ENCODE assay signal across 18 cellular contexts in genomic region chr10:70223728-70224127, GRCh38.
"Had no signal": no experiment of that assay in that cellular context is flagged by ENCODE, and none has a peak within 500 bp of the region (broad histone marks: within the 10 kb centered on the region; RNA-seq: fewer than 3 reads in every experiment).

No MANE protein-coding gene starts in this region.

- H3K27me3 Mint-ChIP-seq: activated CD4-positive, alpha-beta T cell treated with anti-CD3 and anti-CD28 coated beads, Interleukin-2, amount 10 ng/mL, durations not matched to agents 24 days and 14 days; activated T-helper 17 cell treated with anti-CD3 and anti-CD28 coated beads, Interleukin-2, amount 50 U/mL, for 72 hours; progenitor cell of endocrine pancreas had no signal

- H3K9me3 Mint-ChIP-seq: activated CD4-positive, alpha-beta T cell treated with anti-CD3 and anti-CD28 coated beads, Interleukin-2, amount 10 ng/mL, durations not matched to agents 24 days and 14 days; activated naive CD4-positive, alpha-beta T cell treated with anti-CD3 and anti-CD28 coated beads for 36 hours; activated T-helper 17 cell treated with anti-CD3 and anti-CD28 coated beads, Interleukin-2, amount 50 U/mL, for 72 hours; nephron progenitor cell; T-helper 1 cell treated with Interleukin-12 subunit alpha and Interleukin-12 subunit beta and Interleukin-4 antibody, amounts not matched to agents 30 μg/mL and 1 μg/mL, for 36 hours; WTC11 had no signal

- H3K27ac Mint-ChIP-seq: activated CD4-positive, alpha-beta T cell treated with anti-CD3 and anti-CD28 coated beads, Interleukin-2, amount 10 ng/mL, durations not matched to agents 24 days and 14 days; activated naive CD4-positive, alpha-beta T cell treated with anti-CD3 and anti-CD28 coated beads for 36 hours; activated T-helper 17 cell treated with anti-CD3 and anti-CD28 coated beads, Interleukin-2, amount 50 U/mL, for 72 hours; nephron progenitor cell; progenitor cell of endocrine pancreas; T-helper 1 cell treated with Interleukin-12 subunit alpha and Interleukin-12 subunit beta and Interleukin-4 antibody, amounts not matched to agents 30 μg/mL and 1 μg/mL, for 36 hours; WTC11 had no signal

- DNase-seq: activated CD4-positive, alpha-beta T cell treated with anti-CD3 and anti-CD28 coated beads, Interleukin-2, amount 10 ng/mL, durations not matched to agents 24 days and 14 days; activated naive CD4-positive, alpha-beta T cell treated with anti-CD3 and anti-CD28 coated beads for 36 hours; foreskin melanocyte; heart left ventricle; left cardiac atrium; lower lobe of right lung; nephron progenitor cell; occipital lobe; stimulated activated CD4-positive, alpha-beta T cell treated with anti-CD3 and anti-CD28 coated beads, Interleukin-12 subunit alpha, Interleukin-12 subunit beta, amount 100 ng/mL, for 4 hours; stimulated activated CD4-positive, alpha-beta T cell treated with anti-CD3 and anti-CD28 coated beads, Interleukin-2, amount 100 ng/mL, for 24 hours; upper lobe of right lung had no signal

- H3K4me1 Mint-ChIP-seq: nephron progenitor cell had no signal

- H3K27ac ChIP-seq: cardiac muscle cell, heart left ventricle, lower lobe of right lung, thoracic aorta, upper lobe of right lung had no signal

- FAIRE-seq: TTC549 had no signal

- H3K4me3 Mint-ChIP-seq: activated CD4-positive, alpha-beta T cell treated with anti-CD3 and anti-CD28 coated beads, Interleukin-2, amount 10 ng/mL, durations not matched to agents 24 days and 14 days; activated naive CD4-positive, alpha-beta T cell treated with anti-CD3 and anti-CD28 coated beads for 36 hours; activated T-helper 17 cell treated with anti-CD3 and anti-CD28 coated beads, Interleukin-2, amount 50 U/mL, for 72 hours; nephron progenitor cell; T-helper 1 cell treated with Interleukin-12 subunit alpha and Interleukin-12 subunit beta and Interleukin-4 antibody, amounts not matched to agents 30 μg/mL and 1 μg/mL, for 36 hours; WTC11 had no signal

- H3K9me3 ChIP-seq: heart left ventricle, lower lobe of right lung, thoracic aorta, upper lobe of right lung had no signal

- H3K4me3 ChIP-seq: cardiac muscle cell, heart left ventricle, lower lobe of right lung, thoracic aorta, upper lobe of right lung had no signal

- H3K36me3 ChIP-seq: cardiac muscle cell, thoracic aorta had no signal

- ATAC-seq: activated T-helper 17 cell treated with anti-CD3 and anti-CD28 coated beads, Interleukin-2, amount 50 U/mL, for 72 hours; heart left ventricle; left cardiac atrium; lower lobe of right lung; upper lobe of right lung; WTC11 had no signal

- H3K27me3 ChIP-seq: cardiac muscle cell, heart left ventricle, upper lobe of right lung had no signal
